28 cellular contexts compared by ENCODE assay signal in the genomic region with DNA sequence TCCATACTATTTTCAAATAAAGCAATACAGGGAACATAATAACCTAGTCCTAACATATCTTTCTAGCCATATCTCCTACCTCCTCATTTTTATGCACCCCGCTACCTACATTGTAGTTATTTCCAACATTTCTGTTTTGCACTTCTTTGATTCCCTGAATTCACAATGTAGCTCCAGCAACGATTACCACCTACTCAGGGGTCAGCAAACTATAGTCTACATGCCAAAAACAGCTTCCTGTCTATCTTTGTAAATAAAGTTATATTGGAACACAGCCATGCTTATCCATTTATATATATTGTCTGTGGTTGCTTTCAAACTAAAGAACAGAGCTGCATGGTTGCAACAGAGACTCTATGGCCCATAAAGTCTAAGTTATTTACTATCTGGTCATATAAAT. TPM values are rescaled to one million over a fixed set of nuclear protein-coding genes. Genes with fewer than 3 reads are reported as not detected.
DNase-seq lines count a peak whose midpoint lies in the region; ATAC-seq, FAIRE-seq and TF ChIP-seq lines count a peak whose summit lies in the region.
"Had no signal": no experiment of that assay in that cellular context is flagged by ENCODE, and none has a peak within 500 bp of the region (broad histone marks: within the 10 kb centered on the region; RNA-seq: fewer than 3 reads in every experiment).

No MANE protein-coding gene starts in this region.

- no peaks in the 10 kb centered on the region for H3K36me3 ChIP-seq in CD4-positive, CD25-positive, alpha-beta regulatory T cell (ENCODE audit: control insufficient read depth, insufficient read depth, low read length)
- H3K36me3 ChIP-seq in Karpas-422 (ENCODE audit: insufficient read depth, low read length), result no peaks in the 10 kb centered on the region
- H3K36me3 ChIP-seq: colonic mucosa, esophagus muscularis mucosa, heart left ventricle had no signal

- H3K36me3 Mint-ChIP-seq in CD4-positive, CD25-positive, alpha-beta regulatory T cell, result peaks cover 6% of the 10 kb centered on the region
- no peaks in the 10 kb centered on the region for H3K36me3 Mint-ChIP-seq in stimulated activated memory B cell treated with anti-CD40 and anti-IgM and Interleukin-4, amounts not matched to agents 10 μg/mL and 1 μg/mL and 100 μg/mL, for 72 hours
- H3K36me3 Mint-ChIP-seq: CD14-positive monocyte had no signal

- H2AFZ ChIP-seq in Karpas-422 (ENCODE audit: low read length), result no peak overlapping the region

- peaks cover 100% of the 10 kb centered on the region for H3K79me2 ChIP-seq in Karpas-422 (ENCODE audit: low read length)

- H3K4me3 Mint-ChIP-seq in CD4-positive, CD25-positive, alpha-beta regulatory T cell, result peak overlapping the region in 2 of 4 donors; percentile 61 to 66
- H3K4me3 Mint-ChIP-seq in stimulated activated memory B cell treated with anti-CD40 and anti-IgM and Interleukin-4, amounts not matched to agents 10 μg/mL and 1 μg/mL and 100 μg/mL, for 72 hours, result no peak overlapping the region
- H3K4me3 Mint-ChIP-seq: activated CD8-positive, alpha-beta memory T cell treated with anti-CD3 and anti-CD28 coated beads, Interleukin-2, amount 10 ng/mL, durations not matched to agents 7 days and 5 days; CD14-positive monocyte; endodermal cell had no signal

- peaks cover 74 to 93% (median 87%) of the 10 kb centered on the region in 4 donors for H3K4me1 Mint-ChIP-seq in CD4-positive, CD25-positive, alpha-beta regulatory T cell
- H3K4me1 Mint-ChIP-seq in stimulated activated memory B cell treated with anti-CD40 and anti-IgM and Interleukin-4, amounts not matched to agents 10 μg/mL and 1 μg/mL and 100 μg/mL, for 72 hours, result peaks cover 97% of the 10 kb centered on the region

- H4K20me1 ChIP-seq in Karpas-422 (ENCODE audit: insufficient read depth, low read depth, low read length), result peaks cover 29% of the 10 kb centered on the region

- no peaks in the 10 kb centered on the region for H3K27me3 ChIP-seq in CD4-positive, CD25-positive, alpha-beta regulatory T cell (ENCODE audit: control insufficient read depth, insufficient read depth, low read length)
- no peaks in the 10 kb centered on the region for H3K27me3 ChIP-seq in Karpas-422 (ENCODE audit: low read length)
- H3K27me3 ChIP-seq: colonic mucosa, esophagus muscularis mucosa, foreskin keratinocyte, heart left ventricle had no signal

- FAIRE-seq in D721Med (lab: Jason Lieb, UNC), result no peak
- FAIRE-seq: bronchial epithelial cell had no signal

- H3K27ac ChIP-seq in CD4-positive, CD25-positive, alpha-beta regulatory T cell (ENCODE audit: insufficient read depth, low read length, poor library complexity, severe bottlenecking), result no peak overlapping the region
- H3K27ac ChIP-seq in Karpas-422 (ENCODE audit: low read length), result no peak overlapping the region
- H3K27ac ChIP-seq in coronary artery, result peak overlapping the region in 1 of 2 donors; percentile 23
- H3K27ac ChIP-seq: colonic mucosa, esophagus muscularis mucosa, foreskin keratinocyte, RWPE1 had no signal

- ATAC-seq in CD4-positive, CD25-positive, alpha-beta regulatory T cell (ENCODE audit: low read depth in 2 of 2), result no peak
- no peak for ATAC-seq in stimulated activated memory B cell treated with anti-CD40 and anti-IgM and Interleukin-4, amounts not matched to agents 10 μg/mL and 1 μg/mL and 100 μg/mL, for 72 hours
- ATAC-seq: activated CD8-positive, alpha-beta memory T cell treated with anti-CD3 and anti-CD28 coated beads, Interleukin-2, amount 10 ng/mL, durations not matched to agents 7 days and 5 days; foreskin keratinocyte; heart left ventricle; left cardiac atrium; stimulated activated naive CD8-positive, alpha-beta T cell treated with anti-CD3 and anti-CD28 coated beads, Interleukin-15, Interleukin-2, amounts not matched to agents 100 U/mL and 50 U/mL, for 24 hours had no signal

- TF ChIP-seq CTCF in coronary artery (IDR thresholded peaks at IDR 0.05) (no peak), D721Med (IDR thresholded peaks at IDR 0.05; ENCODE audit: insufficient read depth, missing control alignments) (no peak)

- H3K9me3 ChIP-seq in CD4-positive, CD25-positive, alpha-beta regulatory T cell (ENCODE audit: control insufficient read depth in 2 of 2, low read length in 2 of 2), result no peaks in the 10 kb centered on the region
- no peaks in the 10 kb centered on the region for H3K9me3 ChIP-seq in Karpas-422 (ENCODE audit: low read length)
- H3K9me3 ChIP-seq: colonic mucosa, esophagus muscularis mucosa, SK-N-SH had no signal

- H3K4me2 ChIP-seq in Karpas-422 (ENCODE audit: low read depth, low read length, poor library complexity, severe bottlenecking), result peak overlapping the region; percentile 7
- H3K4me2 ChIP-seq: SK-N-SH had no signal

- H3K27me3 Mint-ChIP-seq in CD4-positive, CD25-positive, alpha-beta regulatory T cell, result no peaks in the 10 kb centered on the region
- H3K27me3 Mint-ChIP-seq in stimulated activated memory B cell treated with anti-CD40 and anti-IgM and Interleukin-4, amounts not matched to agents 10 μg/mL and 1 μg/mL and 100 μg/mL, for 72 hours, result no peaks in the 10 kb centered on the region
- H3K27me3 Mint-ChIP-seq: activated CD8-positive, alpha-beta memory T cell treated with anti-CD3 and anti-CD28 coated beads, Interleukin-2, amount 10 ng/mL, durations not matched to agents 7 days and 5 days had no signal

- H3K4me3 ChIP-seq in CD4-positive, CD25-positive, alpha-beta regulatory T cell (ENCODE audit: low read depth, low read length), result peak overlapping the region; percentile 20
- H3K4me3 ChIP-seq in Karpas-422 (ENCODE audit: low read length) (no peak overlapping the region), coronary artery (peak overlapping the region; percentile 21)
- H3K4me3 ChIP-seq: colonic mucosa, esophagus muscularis mucosa had no signal

- DNase-seq in CD4-positive, CD25-positive, alpha-beta regulatory T cell, result no peak
- DNase-seq in Karpas-422 (no peak), coronary artery (ENCODE audit: low spot score) (no peak), NCI-H1694 treated with DMSO at 0.1 percent for 48 hours (lab: John Stamatoyannopoulos, UW) (no peak), D721Med (ENCODE audit: insufficient read length, low spot score) (no peak)
- DNase-seq in stimulated activated CD4-positive, alpha-beta T cell treated with anti-CD3 and anti-CD28 coated beads, Interleukin-1b, Interleukin-23, amount 100 ng/mL, for 48 hours, result no peak
- DNase-seq: activated CD4-positive, alpha-beta T cell treated with anti-CD3 and anti-CD28 coated beads for 48 hours; activated CD8-positive, alpha-beta memory T cell treated with anti-CD3 and anti-CD28 coated beads, Interleukin-2, amount 10 ng/mL, durations not matched to agents 7 days and 5 days; activated naive CD4-positive, alpha-beta T cell; activated T-cell treated with anti-CD3 and anti-CD28 coated beads, Interleukin-2, amount 50 U/mL, for 48 hours; amygdala; colonic mucosa; endodermal cell; foreskin keratinocyte; H7; heart left ventricle; Kasumi-1; left cardiac atrium; mesendoderm; nucleus accumbens; SK-N-SH; stimulated activated naive CD8-positive, alpha-beta T cell treated with anti-CD3 and anti-CD28 coated beads, Interleukin-15, Interleukin-2, amounts not matched to agents 100 U/mL and 50 U/mL, for 24 hours; trophoblast cell had no signal

- H3K4me1 ChIP-seq in CD4-positive, CD25-positive, alpha-beta regulatory T cell (ENCODE audit: control insufficient read depth, insufficient read depth, low read length, poor library complexity, severe bottlenecking), result peaks cover 93% of the 10 kb centered on the region
- H3K4me1 ChIP-seq in Karpas-422 (ENCODE audit: low read length), result peaks cover 88% of the 10 kb centered on the region

- H3K9ac ChIP-seq in Karpas-422 (ENCODE audit: low read length), result no peak overlapping the region
- H3K9ac ChIP-seq: SK-N-SH had no signal

- no peaks in the 10 kb centered on the region for H3K9me2 ChIP-seq in Karpas-422 (replicated peaks; ENCODE audit: insufficient read depth, low read length)
- H3K9me2 ChIP-seq: SK-N-SH had no signal

- no peak overlapping the region for H3K27ac Mint-ChIP-seq in CD4-positive, CD25-positive, alpha-beta regulatory T cell
- peak overlapping the region; percentile 61 for H3K27ac Mint-ChIP-seq in stimulated activated memory B cell treated with anti-CD40 and anti-IgM and Interleukin-4, amounts not matched to agents 10 μg/mL and 1 μg/mL and 100 μg/mL, for 72 hours
- H3K27ac Mint-ChIP-seq: activated CD8-positive, alpha-beta memory T cell treated with anti-CD3 and anti-CD28 coated beads, Interleukin-2, amount 10 ng/mL, durations not matched to agents 7 days and 5 days had no signal

- H3K9me3 Mint-ChIP-seq in CD4-positive, CD25-positive, alpha-beta regulatory T cell, result peaks cover 0 to 3% (median 0%) of the 10 kb centered on the region in 7 donors
- peaks cover 3% of the 10 kb centered on the region for H3K9me3 Mint-ChIP-seq in stimulated activated memory B cell treated with anti-CD40 and anti-IgM and Interleukin-4, amounts not matched to agents 10 μg/mL and 1 μg/mL and 100 μg/mL, for 72 hours
- H3K9me3 Mint-ChIP-seq: CD14-positive monocyte had no signal

RNA-seq across cellular contexts. Expression of a gene that starts 16.7 kb away (rescaled TPM):
- total RNA-seq in CD4-positive, CD25-positive, alpha-beta regulatory T cell, result 189 TPM
- 10 to 100 TPM; 20.8 to 35.9 (median 26.4) TPM for polyA plus RNA-seq in CD4-positive, CD25-positive, alpha-beta regulatory T cell
- total RNA-seq in Karpas-422 (2014; rRNA removed; shearing (Covaris generic); ENCODE audit: low replicate concordance), result 178 and 188 TPM in 2 replicates
